Comparison of ENCODE assay signal across 9 cellular contexts in the genomic region with DNA sequence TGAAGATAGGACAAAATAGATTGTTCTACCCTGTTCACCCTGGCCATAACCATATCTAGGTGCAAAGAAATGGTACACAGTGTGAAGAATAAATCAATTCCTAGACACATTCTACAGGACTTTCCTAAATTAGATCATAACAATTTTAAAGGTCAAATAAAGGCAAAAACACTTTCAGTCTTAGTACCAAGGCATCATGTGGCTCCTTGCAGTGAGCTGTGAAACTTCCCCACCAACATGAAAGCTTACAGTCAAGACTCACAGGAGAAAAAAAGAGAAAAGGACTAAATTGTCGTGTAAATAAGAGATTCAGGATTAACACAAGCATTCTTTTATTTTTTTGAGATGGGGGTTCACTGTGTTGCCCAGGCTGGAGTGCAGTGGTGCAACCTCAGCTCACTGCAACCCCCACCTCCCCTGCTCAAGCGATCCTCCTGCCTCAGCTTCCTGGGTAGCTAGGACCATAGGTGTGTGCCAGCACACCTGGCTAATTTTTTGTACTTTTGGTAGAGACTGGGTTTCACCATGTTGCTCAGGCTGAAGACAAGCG. TPM values are rescaled to one million over a fixed set of nuclear protein-coding genes. Genes with fewer than 3 reads are reported as not detected.
DNase-seq lines count a peak whose midpoint lies in the region; ATAC-seq and TF ChIP-seq lines count a peak whose summit lies in the region.
"Had no signal": no experiment of that assay in that cellular context is flagged by ENCODE, and none has a peak within 500 bp of the region (broad histone marks: within the 10 kb centered on the region; RNA-seq: fewer than 3 reads in every experiment).

No MANE protein-coding gene starts in this region.

- no peaks in the 10 kb centered on the region for H3K27me3 ChIP-seq in esophagus squamous epithelium
- H3K27me3 ChIP-seq in right atrium auricular region, result no peaks in the 10 kb centered on the region
- H3K27me3 ChIP-seq: BLaER1 treated with 17β-estradiol and CSF1 and Interleukin-3, amounts not matched to agents 10 nM and 100 nM had no signal

- H3K4me3 ChIP-seq in esophagus squamous epithelium (no peak overlapping the region), right atrium auricular region (no peak overlapping the region)
- H3K4me3 ChIP-seq: BLaER1 treated with 17β-estradiol and CSF1 and Interleukin-3, amounts not matched to agents 10 nM and 100 nM had no signal

- peaks cover 0 to 26% (median 0%) of the 10 kb centered on the region in 3 donors for H3K36me3 ChIP-seq in esophagus squamous epithelium
- peaks cover 17% of the 10 kb centered on the region for H3K36me3 ChIP-seq in right atrium auricular region

- H3K4me1 ChIP-seq in esophagus squamous epithelium (peaks cover 18 to 86% (median 32%) of the 10 kb centered on the region in 3 donors), right atrium auricular region (peaks cover 0 to 31% of the 10 kb centered on the region in 2 donors)

- TF ChIP-seq POLR2A in esophagus squamous epithelium (IDR thresholded peaks at IDR 0.05), result no peak

- H3K9me3 ChIP-seq in esophagus squamous epithelium, result no peaks in the 10 kb centered on the region
- no peaks in the 10 kb centered on the region for H3K9me3 ChIP-seq in right atrium auricular region
- H3K9me3 ChIP-seq: BLaER1 treated with 17β-estradiol and CSF1 and Interleukin-3, amounts not matched to agents 10 nM and 100 nM had no signal

- TF ChIP-seq CTCF in esophagus squamous epithelium (IDR thresholded peaks at IDR 0.05) (no peak), right atrium auricular region (IDR thresholded peaks at IDR 0.05) (no peak)

- 37 to 82% methylated on average over 3 of the region's 3 CpGs for WGBS in esophagus squamous epithelium, 2 donors

- ATAC-seq in HG03520 (IDR thresholded peaks at IDR 0.05; ENCODE audit: unreplicated experiment), result peak; percentile 65

- H3K27ac ChIP-seq in esophagus squamous epithelium (peak overlapping the region in 3 of 4 donors; percentile 47 to 68 (median 65)), right atrium auricular region (peak overlapping the region in 1 of 2 donors; percentile 5)

- intact Hi-C loops in esophagus squamous epithelium (cut with DNase I), result no loop called here

- DNase-seq in stimulated activated naive CD4-positive, alpha-beta T cell treated with Interleukin-2 at 50 U/mL for 16 hours (lab: John Stamatoyannopoulos, UW), result peak; percentile 13
- DNase-seq in stimulated activated naive CD4-positive, alpha-beta T cell (lab: John Stamatoyannopoulos, UW), result no peak
- DNase-seq in esophagus squamous epithelium (lab: John Stamatoyannopoulos, UW), result no peak
- no peak for DNase-seq in right atrium auricular region (ENCODE audit: low spot score)
- DNase-seq in NCI-H2227 (lab: John Stamatoyannopoulos, UW; ENCODE audit: unreplicated experiment), result no peak
- no peak for DNase-seq in DMS153 (lab: John Stamatoyannopoulos, UW)
- DNase-seq in stimulated activated CD8-positive, alpha-beta memory T cell treated with anti-CD3 and anti-CD28 coated beads, Interleukin-4, amount 100 ng/mL, for 48 hours, result no peak

RNA-seq across cellular contexts. Expression of a gene that starts 14.2 kb away (rescaled TPM):
- total RNA-seq in esophagus squamous epithelium (10 to 100 TPM; 22.4 to 92.4 (median 29.5) TPM), right atrium auricular region (10 to 100 TPM; 24.0 to 35.8 TPM)

RNA-seq across cellular contexts. Expression of a gene that starts 51.0 kb away (rescaled TPM):
- total RNA-seq in esophagus squamous epithelium (1 to 10 TPM in 3 of 4 donors, under 1 TPM in 1; 0.56 to 4.4 (median 2.5) TPM), right atrium auricular region (1 to 10 TPM; 2.9 to 3.8 TPM)

RNA-seq across cellular contexts. Expression of a gene that starts 59.4 kb away (rescaled TPM):
- total RNA-seq in esophagus squamous epithelium, result 10 to 100 TPM; 84.9 to 97.9 (median 89.8) TPM
- 10 to 100 TPM; 11.9 to 35.5 TPM for total RNA-seq in right atrium auricular region
